In genomic region chr10:3233486-3233990, GRCh38 we compare ENCODE assay signal across 24 cellular contexts.
"Had no signal": no experiment of that assay in that cellular context is flagged by ENCODE, and none has a peak within 500 bp of the region (broad histone marks: within the 10 kb centered on the region; RNA-seq: fewer than 3 reads in every experiment).

No MANE protein-coding gene starts in this region.

- H3K4me3 Mint-ChIP-seq: effector memory CD8-positive, alpha-beta T cell; memory B cell; naive B cell; natural killer cell treated with Interleukin-12 subunit alpha and Interleukin-12 subunit beta and Interleukin-15 and Interleukin-18, amount 100 ng/mL, for 72 hours; neural crest cell; stimulated activated naive CD8-positive, alpha-beta T cell treated with anti-CD3 and anti-CD28 coated beads, Interleukin-15, amount 100 ng/mL, for 72 hours had no signal

- H3K36me3 ChIP-seq: gastrocnemius medialis, neutrophil, right lobe of liver, suprapubic skin, transverse colon, vagina had no signal

- H3K79me2 ChIP-seq: parathyroid adenoma had no signal

- H3K27ac ChIP-seq: gastrocnemius medialis, neutrophil, parathyroid adenoma, right lobe of liver, suprapubic skin, transverse colon, vagina had no signal

- H3K27me3 ChIP-seq: gastrocnemius medialis, right lobe of liver, suprapubic skin, transverse colon, vagina had no signal

- H3K9ac ChIP-seq: parathyroid adenoma had no signal

- ATAC-seq: effector memory CD8-positive, alpha-beta T cell; gastrocnemius medialis; left lobe of liver; natural killer cell treated with Interleukin-12 subunit alpha and Interleukin-12 subunit beta and Interleukin-15 and Interleukin-18, amount 100 ng/mL, for 72 hours; right lobe of liver; stimulated activated naive CD8-positive, alpha-beta T cell treated with anti-CD3 and anti-CD28 coated beads, Interleukin-15, amount 100 ng/mL, for 72 hours had no signal

- DNase-seq: effector memory CD8-positive, alpha-beta T cell; gastrocnemius medialis; head of caudate nucleus; kidney; naive B cell; right lobe of liver; small intestine; stimulated activated CD4-positive, alpha-beta T cell treated with anti-CD3 and anti-CD28 coated beads, Interleukin-15, amount 100 ng/mL, for 24 hours; stimulated activated CD4-positive, alpha-beta T cell treated with anti-CD3 and anti-CD28 coated beads, Interleukin-2, amount 100 ng/mL, for 48 hours; stimulated activated naive CD4-positive, alpha-beta T cell; stimulated activated naive CD8-positive, alpha-beta T cell treated with anti-CD3 and anti-CD28 coated beads, Interleukin-15, amount 100 ng/mL, for 72 hours; transverse colon had no signal

- H3K9me3 Mint-ChIP-seq: effector memory CD8-positive, alpha-beta T cell; memory B cell; natural killer cell treated with Interleukin-12 subunit alpha and Interleukin-12 subunit beta and Interleukin-15 and Interleukin-18, amount 100 ng/mL, for 72 hours; stimulated activated naive CD8-positive, alpha-beta T cell treated with anti-CD3 and anti-CD28 coated beads, Interleukin-15, amount 100 ng/mL, for 72 hours had no signal

- H2AFZ ChIP-seq: parathyroid adenoma had no signal

- FAIRE-seq: endometrium, kidney, small intestine had no signal

- H3K4me1 Mint-ChIP-seq: memory B cell; naive B cell; stimulated activated naive CD8-positive, alpha-beta T cell treated with anti-CD3 and anti-CD28 coated beads, Interleukin-15, amount 100 ng/mL, for 72 hours had no signal

- H3K4me3 ChIP-seq: coronary artery, gastrocnemius medialis, lung, right lobe of liver, suprapubic skin, transverse colon, vagina had no signal

- H3K4me1 ChIP-seq: gastrocnemius medialis, parathyroid adenoma, right lobe of liver, suprapubic skin, transverse colon, vagina had no signal

- H3K27ac Mint-ChIP-seq: effector memory CD8-positive, alpha-beta T cell; memory B cell; natural killer cell treated with Interleukin-12 subunit alpha and Interleukin-12 subunit beta and Interleukin-15 and Interleukin-18, amount 100 ng/mL, for 72 hours; progenitor cell of endocrine pancreas; stimulated activated naive CD8-positive, alpha-beta T cell treated with anti-CD3 and anti-CD28 coated beads, Interleukin-15, amount 100 ng/mL, for 72 hours had no signal

- H3K9me3 ChIP-seq: gastrocnemius medialis, neutrophil, right lobe of liver, suprapubic skin, transverse colon, vagina had no signal

- H3K36me3 Mint-ChIP-seq: memory B cell; naive B cell; natural killer cell treated with Interleukin-12 subunit alpha and Interleukin-12 subunit beta and Interleukin-15 and Interleukin-18, amount 100 ng/mL, for 72 hours had no signal
